In the genomic region with DNA sequence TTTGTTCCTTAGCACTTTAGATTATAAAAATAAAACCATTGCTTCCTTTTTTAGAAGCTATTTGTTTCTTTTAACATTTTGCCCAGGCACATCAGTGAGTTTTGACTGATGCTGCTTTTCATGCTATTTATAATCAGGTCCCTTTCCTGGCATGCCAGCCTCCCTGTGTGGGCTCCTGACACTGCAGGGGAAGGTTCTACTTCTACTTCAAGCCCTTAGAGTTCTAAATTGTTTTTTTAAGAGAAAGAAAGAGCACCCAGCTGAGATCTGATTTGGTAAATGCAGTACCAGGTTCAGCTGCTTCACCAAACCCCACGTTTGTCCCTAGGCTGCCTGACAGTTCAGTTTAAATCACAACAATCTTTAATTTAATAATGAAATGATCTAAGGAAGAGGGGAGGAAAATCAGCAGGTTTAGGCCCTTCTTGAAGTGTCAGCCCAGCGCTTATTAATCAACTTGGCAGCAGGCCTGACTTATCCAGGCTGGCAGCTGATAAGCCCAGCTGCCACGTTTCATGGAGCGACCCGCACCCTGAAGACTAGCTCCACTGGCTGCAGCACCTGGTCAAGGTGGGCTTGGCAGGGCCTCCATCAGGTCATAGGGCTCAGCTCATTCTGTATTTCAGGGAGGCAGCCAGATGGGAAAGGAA, we compare ENCODE assay signal across 1 cellular context.
TF ChIP-seq lines count a peak whose summit lies in the region.

No MANE protein-coding gene starts in this region.

TF ChIP-seq in HepG2, 621 proteins besides CTCF, POLR2A, EP300 and RAD21:
- peak; percentile 19 for TF ChIP-seq RBM22 (optimal IDR thresholded peaks at IDR 0.05; ENCODE audit: low read length)
- TF ChIP-seq ZNF674 (CRISPR knock-in tag; IDR thresholded peaks at IDR 0.05; ENCODE audit: low read depth): no peak
